ENCODE assay signal across 2 cellular contexts in genomic region chr10:26728957-26729356, GRCh38.
TF ChIP-seq lines count a peak whose summit lies in the region.

No MANE protein-coding gene starts in this region.

TF ChIP-seq in IMR-90, 13 proteins besides CTCF, POLR2A, EP300 and RAD21:
- no peak for TF ChIP-seq NFE2L2 (IDR thresholded peaks at IDR 0.05; ENCODE audit: low read depth, low read length)
- no peak for TF ChIP-seq RFX5 (IDR thresholded peaks at IDR 0.05; ENCODE audit: low read depth, low read length)
- TF ChIP-seq ELK1 (IDR thresholded peaks at IDR 0.05; ENCODE audit: borderline replicate concordance, low read depth, low read length), result no peak

TF ChIP-seq in GM12878, 131 proteins besides CTCF, POLR2A, EP300 and RAD21:
- 0 out of 2 replicates have a peak, but pooled peaks have one; percentile 23 for TF ChIP-seq YY1 (IDR thresholded peaks at IDR 0.05; ENCODE audit: low read depth, low read length)
- TF ChIP-seq ATF7 (IDR thresholded peaks at IDR 0.05; ENCODE audit: low read depth), result no peak
- no peak for TF ChIP-seq PRDM15 (CRISPR knock-in tag; IDR thresholded peaks at IDR 0.05)
